Comparison of ENCODE assay signal across 12 cellular contexts in genomic region chr13:45335397-45336024, GRCh38. TPM values are rescaled to one million over a fixed set of nuclear protein-coding genes. Genes with fewer than 3 reads are reported as not detected.
A peak's percentile ranks its signal among the peaks of the same experiment; 100 is the strongest.
DNase-seq lines count a peak whose midpoint lies in the region; ATAC-seq, FAIRE-seq and TF ChIP-seq lines count a peak whose summit lies in the region.
"Had no signal": no experiment of that assay in that cellular context is flagged by ENCODE, and none has a peak within 500 bp of the region (broad histone marks: within the 10 kb centered on the region; RNA-seq: fewer than 3 reads in every experiment).

No MANE protein-coding gene starts in this region.

- H3K27ac Mint-ChIP-seq in activated B cell treated with CpG ODN at 0.5 μM for 24 hours: peak overlapping the region; percentile 20

- peaks cover 30% of the 10 kb centered on the region for H3K79me2 ChIP-seq in HepG2 (ENCODE audit: insufficient read depth, low read length)

- no peaks in the 10 kb centered on the region for H3K9me3 Mint-ChIP-seq in activated B cell treated with CpG ODN at 0.5 μM for 24 hours

- POLR2A ChIA-PET in AG04450 (lab: Yijun Ruan, JAX): interaction anchor here (1.3 kb wide), 1 partner anchor 289 kb away, joined by 4 read pairs; no protein-coding TSS in a partner anchor
- POLR2A ChIA-PET in activated B cell treated with CpG ODN at 0.5 μM for 24 hours (lab: Charles Lee): interaction anchor here (0.9 kb wide), 1 partner anchor 43 kb away, joined by 3 read pairs; no protein-coding TSS in a partner anchor
- POLR2A ChIA-PET in HepG2 (lab: Yijun Ruan, JAX): interaction anchor here (1.1 to 1.2 kb wide), 2 partner anchors 10 to 20 kb away, joined by 4 to 8 read pairs; no protein-coding TSS in a partner anchor

- H3K4me3 Mint-ChIP-seq in activated B cell treated with CpG ODN at 0.5 μM for 24 hours: no peak overlapping the region

- FAIRE-seq in HepG2 (lab: Jason Lieb, UNC): peak; percentile 53

- TF ChIP-seq CTCF in AG04450 (IDR thresholded peaks at IDR 0.05; ENCODE audit: low read depth, low read length): no peak
- TF ChIP-seq CTCF in activated B cell treated with CpG ODN at 0.5 μM for 24 hours (IDR thresholded peaks at IDR 0.05): no peak
- no peak for TF ChIP-seq CTCF in HepG2 (CRISPR knock-in tag; IDR thresholded peaks at IDR 0.05)

- TF ChIP-seq POLR2A in GM15510 (IDR thresholded peaks at IDR 0.05; ENCODE audit: borderline replicate concordance, extremely low read depth, insufficient read length): peak; percentile 11
- TF ChIP-seq POLR2A in HepG2 (IDR thresholded peaks at IDR 0.05; ENCODE audit: insufficient read depth in 1 of 2, low read depth in 2 of 2, low read length in 2 of 2): peak; percentile 56 to 80; a peak in 3 of 4 replicates

- H3K4me3 ChIP-seq in AG04450 (ENCODE audit: low read depth, low read length) (no peak overlapping the region), HepG2 (replicated peaks in 1 of 3; ENCODE audit: insufficient read depth in 1 of 3, low read depth in 2 of 3, low read length in 3 of 3) (no peak overlapping the region)
- H3K4me3 ChIP-seq: vagina had no signal

- ATAC-seq in activated B cell treated with CpG ODN at 0.5 μM for 24 hours (ENCODE audit: low read depth) (no peak), HepG2 (peak; percentile 41), HG03354 (IDR thresholded peaks at IDR 0.05; ENCODE audit: poor library complexity, severe bottlenecking, unreplicated experiment) (no peak)

- in situ Hi-C loops in HepG2 (cut with HindIII; ENCODE audit: extremely low pct_ligation_motif_present, low pct_unique_long_range_greater_than_20kb): no loop called here

- H3K4me1 Mint-ChIP-seq in activated B cell treated with CpG ODN at 0.5 μM for 24 hours: peaks cover 88% of the 10 kb centered on the region

- CTCF ChIA-PET in AG04450 (lab: Charles Lee) (interaction anchor here (0.6 kb wide), 1 partner anchor 36 kb away, joined by 3 read pairs; no protein-coding TSS in a partner anchor), activated B cell treated with CpG ODN at 0.5 μM for 24 hours (lab: Charles Lee) (no interaction called here), HepG2 (lab: Yijun Ruan, JAX; ENCODE audit: low intra/inter-chr PET ratio, low total read pairs) (no interaction called here)

- no TSS peak for BruUV-seq in HepG2 (replicated peaks; lab: Mats Ljungman, UMichigan)

- intact Hi-C loops in activated B cell treated with CpG ODN at 0.5 μM for 24 hours (cut with micrococcal nuclease): no loop called here
- intact Hi-C loops in HepG2 (cut with micrococcal nuclease; ENCODE audit: unreplicated experiment): no loop called here

- 0 out of 4 replicates have a peak, but pooled peaks of 1 of the 2 experiments have one; percentile 10 for TF ChIP-seq EP300 in HepG2 (IDR thresholded peaks at IDR 0.05; ENCODE audit: low read depth in 2 of 2, low read length in 2 of 2)
- no peak for TF ChIP-seq EP300 in HepG2 (CRISPR knock-in tag; IDR thresholded peaks at IDR 0.05; ENCODE audit: borderline replicate concordance)

- H3K27me3 ChIP-seq in AG04450 (ENCODE audit: control insufficient read depth, insufficient read depth, low read length) (no peaks in the 10 kb centered on the region), HepG2 (ENCODE audit: control insufficient read depth in 1 of 2, insufficient read depth in 2 of 2, low read length in 2 of 2) (no peaks in the 10 kb centered on the region; a peak in 1 of 5 replicates)
- H3K27me3 ChIP-seq: vagina had no signal

- no peak overlapping the region for H2AFZ ChIP-seq in HepG2 (ENCODE audit: low read length)

- H3K9me3 ChIP-seq in AG04450 (ENCODE audit: control insufficient read depth, insufficient read depth, low read length) (no peaks in the 10 kb centered on the region), HepG2 (ENCODE audit: low read length) (no peaks in the 10 kb centered on the region)
- H3K9me3 ChIP-seq: vagina had no signal

- TF ChIP-seq RAD21 in HepG2 (CRISPR knock-in tag; IDR thresholded peaks at IDR 0.05): no peak

- DNase-seq in AG04450 (ENCODE audit: low read depth, low spot score) (no peak), activated B cell treated with CpG ODN at 0.5 μM for 24 hours (no peak), HepG2 (ENCODE audit: low spot score) (peak; percentile 65), NCI-H2081 treated with DMSO at 0.1 percent for 48 hours (lab: John Stamatoyannopoulos, UW) (no peak), medulla oblongata (ENCODE audit: extremely low spot score) (no peak), GM19238 (ENCODE audit: insufficient read length, low spot score) (no peak)
- DNase-seq: NCI-H526, SW 1271 had no signal

- H3K27ac ChIP-seq in AG04450 (ENCODE audit: low read depth, low read length): peak overlapping the region; percentile 39
- H3K27ac ChIP-seq in HepG2 (ENCODE audit: extremely low read length, insufficient read depth, low read length): peak overlapping the region; percentile 52
- H3K27ac ChIP-seq: KMS-11, vagina had no signal

- H4K20me1 ChIP-seq in HepG2 (ENCODE audit: insufficient read depth, low read length): peaks cover 62% of the 10 kb centered on the region

- peak overlapping the region; percentile 15 for H3K4me2 ChIP-seq in HepG2 (ENCODE audit: low read depth, low read length)
- H3K4me2 ChIP-seq: KMS-11 had no signal

- H3K27me3 Mint-ChIP-seq in activated B cell treated with CpG ODN at 0.5 μM for 24 hours: no peaks in the 10 kb centered on the region

- H3K36me3 Mint-ChIP-seq in activated B cell treated with CpG ODN at 0.5 μM for 24 hours (ENCODE audit: low read depth): peaks cover 67% of the 10 kb centered on the region

- peaks cover 13 to 46% of the 10 kb centered on the region in 2 experiments for H3K36me3 ChIP-seq in HepG2 (replicated peaks in 1 of 2; ENCODE audit: control insufficient read depth in 1 of 2, insufficient read depth in 2 of 2, low read length in 2 of 2)

- H3K9ac ChIP-seq in HepG2 (ENCODE audit: insufficient read depth, low read depth, low read length): no peak overlapping the region
- H3K9ac ChIP-seq: KMS-11 had no signal

- 27% methylated on average over 3 of the region's 3 CpGs for WGBS in HepG2 (ENCODE audit: low lambda C conversion rate)

- peaks cover 89% of the 10 kb centered on the region for H3K4me1 ChIP-seq in HepG2 (ENCODE audit: insufficient read depth, low read length)

TF ChIP-seq in HepG2, 621 proteins besides CTCF, POLR2A, EP300 and RAD21 (continues in another document):
- TF ChIP-seq ZNF232 (CRISPR knock-in tag; IDR thresholded peaks at IDR 0.05; ENCODE audit: borderline replicate concordance) (0 out of 2 replicates have a peak, but pooled peaks have one; percentile 48), XBP1 (CRISPR knock-in tag; IDR thresholded peaks at IDR 0.05) (0 out of 2 replicates have a peak, but pooled peaks have one; percentile 17), FOXJ3 (CRISPR knock-in tag; IDR thresholded peaks at IDR 0.05; ENCODE audit: borderline replicate concordance) (peak; percentile 56; the same call in 1 of the 2 replicates)
- TF ChIP-seq, protein P1, sequence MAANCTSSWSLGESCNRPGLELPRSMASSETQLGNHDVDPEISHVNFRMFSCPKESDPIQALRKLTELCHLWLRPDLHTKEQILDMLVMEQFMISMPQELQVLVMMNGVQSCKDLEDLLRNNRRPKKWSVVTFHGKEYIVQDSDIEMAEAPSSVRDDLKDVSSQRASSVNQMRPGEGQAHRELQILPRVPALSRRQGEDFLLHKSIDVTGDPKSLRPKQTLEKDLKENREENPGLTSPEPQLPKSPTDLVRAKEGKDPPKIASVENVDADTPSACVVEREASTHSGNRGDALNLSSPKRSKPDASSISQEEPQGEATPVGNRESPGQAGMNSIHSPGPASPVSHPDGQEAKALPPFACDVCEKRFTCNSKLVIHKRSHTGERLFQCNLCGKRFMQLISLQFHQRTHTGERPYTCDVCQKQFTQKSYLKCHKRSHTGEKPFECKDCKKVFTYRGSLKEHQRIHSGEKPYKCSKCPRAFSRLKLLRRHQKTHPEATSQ (CRISPR knock-in tag; IDR thresholded peaks at IDR 0.05; ENCODE audit: borderline replicate concordance): 0 out of 2 replicates have a peak, but pooled peaks have one; percentile 27

RNA-seq across cellular contexts. Expression of gene TPT1, which starts 5.5 kb away (rescaled TPM):
- polyA plus RNA-seq in AG04450 (2011; rRNA removed) (6,434 and 7,581 TPM in 2 replicates), HepG2 (2011; rRNA removed) (3,043 and 3,594 TPM in 2 replicates)
- 1,741 and 1,851 TPM in 2 replicates for polyA minus RNA-seq in AG04450 (2011; rRNA and poly(A)+ RNA removed)
- total RNA-seq in activated B cell treated with CpG ODN at 0.5 μM for 24 hours (3,880 and 4,323 TPM in 2 replicates), HepG2 (2016; rRNA removed; fragmentation: Illumina TruSeq; extraction: Trizol) (2,953 and 3,643 TPM in 2 replicates)
- total RNA-seq in HepG2 (2016; cell fraction: cytosol; rRNA removed; fragmentation: Illumina TruSeq; extraction: Trizol; ENCODE audit: low read depth): 5,303 and 6,664 TPM in 2 replicates
- total RNA-seq in HepG2 (2016; cell fraction: insoluble cytoplasmic fraction; rRNA removed; fragmentation: Illumina TruSeq; extraction: Trizol): 2,970 and 3,542 TPM in 2 replicates
- 9,739 and 11,902 TPM in 2 replicates for total RNA-seq in HepG2 (2016; cell fraction: membrane; rRNA removed; fragmentation: Illumina TruSeq; extraction: Trizol)
- total RNA-seq in HepG2 (2016; cell fraction: nucleus; rRNA removed; fragmentation: Illumina TruSeq; extraction: Trizol): 1,024 and 1,100 TPM in 2 replicates
- 2,836 and 4,004 TPM in 2 replicates for polyA plus RNA-seq in HepG2 (2011; cell fraction: cytosol; rRNA removed)
- polyA plus RNA-seq in HepG2 (2011; cell fraction: nucleus; rRNA removed): 570 and 845 TPM in 2 replicates
- 5,337 and 5,704 TPM in 2 replicates for polyA plus RNA-seq in HepG2 (2012)
- 11,602 and 12,956 TPM in 2 replicates for polyA plus RNA-seq in HepG2 (2016; cell fraction: cytosol; fragmentation: Illumina TruSeq; extraction: Trizol; ENCODE audit: low read depth)
- 5,783 and 5,848 TPM in 2 replicates for polyA plus RNA-seq in HepG2 (2016; cell fraction: insoluble cytoplasmic fraction; fragmentation: Illumina TruSeq; extraction: Trizol; ENCODE audit: low read depth)
- 16,998 and 18,264 TPM in 2 replicates for polyA plus RNA-seq in HepG2 (2016; cell fraction: membrane; fragmentation: Illumina TruSeq; extraction: Trizol; ENCODE audit: low read depth)
- polyA plus RNA-seq in HepG2 (2016; cell fraction: nucleus; fragmentation: Illumina TruSeq; extraction: Trizol; ENCODE audit: insufficient read depth, low read depth): 2,722 and 2,790 TPM in 2 replicates
- 500 and 577 TPM in 2 replicates for polyA minus RNA-seq in HepG2 (2011; rRNA and poly(A)+ RNA removed; ENCODE audit: low replicate concordance)
- 1,023 and 1,248 TPM in 2 replicates for polyA minus RNA-seq in HepG2 (2011; cell fraction: cytosol; rRNA and poly(A)+ RNA removed)
- polyA minus RNA-seq in HepG2 (2011; cell fraction: nucleus; rRNA and poly(A)+ RNA removed): 474 and 559 TPM in 2 replicates
